In genomic region chr10:45199380-45199740, GRCh38 we compare ENCODE assay signal across 13 cellular contexts.
A peak's percentile ranks its signal among the peaks of the same experiment; 100 is the strongest.
DNase-seq lines count a peak whose midpoint lies in the region; ATAC-seq and TF ChIP-seq lines count a peak whose summit lies in the region.
"Had no signal": no experiment of that assay in that cellular context is flagged by ENCODE, and none has a peak within 500 bp of the region (broad histone marks: within the 10 kb centered on the region; RNA-seq: fewer than 3 reads in every experiment).

No MANE protein-coding gene starts in this region.

- CTCF ChIA-PET in mammary epithelial cell (lab: Charles Lee; ENCODE audit: low non-redundant PET) = no interaction called here

- no peaks in the 10 kb centered on the region for H3K4me1 ChIP-seq in mammary epithelial cell (ENCODE audit: insufficient read depth, low read length)
- no peaks in the 10 kb centered on the region for H3K4me1 ChIP-seq in breast epithelium
- H3K4me1 ChIP-seq in GM23338 (ENCODE audit: insufficient read depth) = no peaks in the 10 kb centered on the region
- no peaks in the 10 kb centered on the region for H3K4me1 ChIP-seq in foreskin keratinocyte
- no peaks in the 10 kb centered on the region for H3K4me1 ChIP-seq in neuronal stem cell (ENCODE audit: control insufficient read depth in 2 of 2, insufficient read depth in 1 of 2, low read depth in 1 of 2, low read length in 2 of 2)
- no peaks in the 10 kb centered on the region for H3K4me1 ChIP-seq in MM.1S (ENCODE audit: low read length)
- H3K4me1 ChIP-seq: HAP-1 had no signal

- H2BK5ac ChIP-seq in neuronal stem cell (ENCODE audit: low read length) = no peak overlapping the region

- ATAC-seq in GM23338 (no peak; the same call in 2 of the 3 replicates), foreskin keratinocyte (peak; percentile 45)
- ATAC-seq: CD8-positive, alpha-beta T cell had no signal

- H2BK12ac ChIP-seq in neuronal stem cell (ENCODE audit: low read length) = peak overlapping the region; percentile 58

- peak overlapping the region; percentile 72 for H4K91ac ChIP-seq in neuronal stem cell (ENCODE audit: low read depth, low read length, poor library complexity)

- H2AK5ac ChIP-seq in neuronal stem cell (ENCODE audit: low read depth, low read length) = no peak overlapping the region

- no peak overlapping the region for H3K4me3 ChIP-seq in mammary epithelial cell (replicated peaks in 1 of 3; ENCODE audit: insufficient read depth in 1 of 3, low read depth in 2 of 3, low read length in 3 of 3)
- H3K4me3 ChIP-seq in breast epithelium = no peak overlapping the region
- no peak overlapping the region for H3K4me3 ChIP-seq in GM23338
- no peak overlapping the region for H3K4me3 ChIP-seq in neuronal stem cell (ENCODE audit: low read length in 2 of 2)
- no peak overlapping the region for H3K4me3 ChIP-seq in MM.1S (ENCODE audit: low read length)
- H3K4me3 ChIP-seq: HAP-1 had no signal

- H3K18ac ChIP-seq in neuronal stem cell (ENCODE audit: low read length) = peak overlapping the region; percentile 48

- H3K4me3 Mint-ChIP-seq in GM23338 = no peak overlapping the region
- H3K4me3 Mint-ChIP-seq: CD14-positive monocyte; CD8-positive, alpha-beta T cell had no signal

- H3K27me3 ChIP-seq in mammary epithelial cell (ENCODE audit: insufficient read depth, low read length) (no peaks in the 10 kb centered on the region), breast epithelium (peaks cover 0 to 10% of the 10 kb centered on the region in 2 donors), GM23338 (ENCODE audit: insufficient read depth) (no peaks in the 10 kb centered on the region), foreskin keratinocyte (peaks cover 13% of the 10 kb centered on the region), neuronal stem cell (ENCODE audit: control insufficient read depth in 3 of 3, insufficient read depth in 3 of 3, low read depth in 1 of 3, low read length in 3 of 3) (no peaks in the 10 kb centered on the region), MM.1S (replicated peaks; ENCODE audit: insufficient read depth, low read length) (no peaks in the 10 kb centered on the region)

- H3K4me1 Mint-ChIP-seq in GM23338 = no peaks in the 10 kb centered on the region; the same call in 2 of the 3 replicates
- H3K4me1 Mint-ChIP-seq: CD14-positive monocyte had no signal

- H3K23ac ChIP-seq in neuronal stem cell (ENCODE audit: low read depth, low read length, poor library complexity) = peak overlapping the region; percentile 85

- H3F3A ChIP-seq in GM23338 (replicated peaks; ENCODE audit: low read depth) = no peaks in the 10 kb centered on the region
- no peaks in the 10 kb centered on the region for H3F3A ChIP-seq in MM.1S (ENCODE audit: insufficient read depth, low read length)

- peak overlapping the region; percentile 78 for H2AFZ ChIP-seq in mammary epithelial cell (ENCODE audit: low read depth, low read length)
- peak overlapping the region; percentile 59; the same call in 1 of the 2 replicates for H2AFZ ChIP-seq in GM23338
- H2AFZ ChIP-seq in neuronal stem cell (ENCODE audit: low read length) = no peak overlapping the region
- H2AFZ ChIP-seq in MM.1S (ENCODE audit: low read length) = no peak overlapping the region

- no peak overlapping the region for H3K9ac ChIP-seq in mammary epithelial cell (ENCODE audit: insufficient read depth, low read length)
- H3K9ac ChIP-seq in neuronal stem cell (ENCODE audit: low read depth, low read length, poor library complexity) = no peak overlapping the region
- no peak overlapping the region for H3K9ac ChIP-seq in MM.1S (ENCODE audit: low read length)

- H3K27ac ChIP-seq in mammary epithelial cell (ENCODE audit: insufficient read depth, low read depth, low read length) (no peak overlapping the region), breast epithelium (no peak overlapping the region), GM23338 (ENCODE audit: low read depth) (no peak overlapping the region), foreskin keratinocyte (no peak overlapping the region), neuronal stem cell (replicated peaks; ENCODE audit: low read length) (no peak overlapping the region), MM.1S (ENCODE audit: low read length) (no peak overlapping the region)
- H3K27ac ChIP-seq: 22Rv1 had no signal

- 41% methylated on average over 14 of the region's 17 CpGs for WGBS in mammary epithelial cell (ENCODE audit: low coverage, missing lambda C conversion rate)
- WGBS in neuronal stem cell (ENCODE audit: extremely low coverage in 2 of 2, insufficient read length in 2 of 2, insufficient replicate concordance in 1 of 2), 2 donors = no CpG with 5 or more reads among the region's 17 CpGs

- no peak for TF ChIP-seq CTCF in mammary epithelial cell (conservative IDR thresholded peaks at IDR 0.05 in 1 of 2, IDR thresholded peaks at IDR 0.05 in 1 of 2; ENCODE audit: extremely low read depth in 1 of 2, insufficient read depth in 1 of 2, low read depth in 1 of 2, low read length in 2 of 2)
- no peak for TF ChIP-seq CTCF in breast epithelium (IDR thresholded peaks at IDR 0.05)
- TF ChIP-seq CTCF in GM23338 (conservative IDR thresholded peaks at IDR 0.05; ENCODE audit: low read depth in 2 of 2) = no peak
- TF ChIP-seq CTCF in foreskin keratinocyte (conservative IDR thresholded peaks at IDR 0.05) = no peak
- no peak for TF ChIP-seq CTCF in MM.1S (IDR thresholded peaks at IDR 0.05; ENCODE audit: low read length)

- no peak overlapping the region for H2BK120ac ChIP-seq in neuronal stem cell (ENCODE audit: low read depth, low read length)

- dilution Hi-C loops in mammary epithelial cell (cut with HindIII; ENCODE audit: low sequenced_read_pairs) = no loop called here

- H3K14ac ChIP-seq in neuronal stem cell (ENCODE audit: low read length) = no peak overlapping the region

- H3K9me3 ChIP-seq in mammary epithelial cell (replicated peaks; ENCODE audit: insufficient read depth, low read length) (no peaks in the 10 kb centered on the region), breast epithelium (peaks cover 0 to 4% of the 10 kb centered on the region in 2 donors), neuronal stem cell (replicated peaks in 1 of 2; ENCODE audit: control insufficient read depth in 2 of 2, insufficient read depth in 1 of 2, low read depth in 1 of 2, low read length in 2 of 2) (no peaks in the 10 kb centered on the region), MM.1S (replicated peaks; ENCODE audit: insufficient read depth, low read length) (no peaks in the 10 kb centered on the region)
- H3K9me3 ChIP-seq: HAP-1 had no signal

- no peaks in the 10 kb centered on the region for H3K9me2 ChIP-seq in GM23338 (ENCODE audit: insufficient read depth)
- H3K9me2 ChIP-seq in MM.1S (replicated peaks; ENCODE audit: insufficient read depth, low read length) = no peaks in the 10 kb centered on the region

- no peaks in the 10 kb centered on the region for H3K79me1 ChIP-seq in neuronal stem cell (ENCODE audit: low read depth, low read length)

- in situ Hi-C loops in mammary epithelial cell (cut with MboI; ENCODE audit: low sequenced_read_pairs in 2 of 2) = no loop called here

- TF ChIP-seq POLR2A in breast epithelium (IDR thresholded peaks at IDR 0.05) = no peak

- no peaks in the 10 kb centered on the region for H3K79me2 ChIP-seq in mammary epithelial cell (ENCODE audit: insufficient read depth, low read length)
- no peaks in the 10 kb centered on the region for H3K79me2 ChIP-seq in GM23338 (replicated peaks; ENCODE audit: insufficient read depth)
- no peaks in the 10 kb centered on the region for H3K79me2 ChIP-seq in MM.1S (ENCODE audit: low read length)

- no peak overlapping the region for H3K27ac Mint-ChIP-seq in GM23338
- H3K27ac Mint-ChIP-seq: CD8-positive, alpha-beta T cell had no signal

- no peak overlapping the region for H4K8ac ChIP-seq in neuronal stem cell (ENCODE audit: low read depth, low read length)

- BruUV-seq in mammary epithelial cell (replicated peaks; lab: Mats Ljungman, UMichigan) = no TSS peak

- H3K4me2 ChIP-seq in mammary epithelial cell (ENCODE audit: insufficient read depth, low read depth, low read length) (peak overlapping the region; percentile 48), GM23338 (no peak overlapping the region), neuronal stem cell (ENCODE audit: insufficient read depth, low read length, poor library complexity, severe bottlenecking) (no peak overlapping the region), MM.1S (ENCODE audit: low read depth, low read length) (no peak overlapping the region)

- no peaks in the 10 kb centered on the region for H3K9me3 Mint-ChIP-seq in GM23338
- H3K9me3 Mint-ChIP-seq: CD8-positive, alpha-beta T cell had no signal

- H4K20me1 ChIP-seq in mammary epithelial cell (ENCODE audit: insufficient read depth, low read length) = no peaks in the 10 kb centered on the region
- H4K20me1 ChIP-seq in GM23338 (replicated peaks; ENCODE audit: insufficient read depth) = no peaks in the 10 kb centered on the region
- no peaks in the 10 kb centered on the region for H4K20me1 ChIP-seq in MM.1S (ENCODE audit: insufficient read depth, low read length)

- no peaks in the 10 kb centered on the region for H3K36me3 Mint-ChIP-seq in GM23338 (ENCODE audit: low read depth)
- H3K36me3 Mint-ChIP-seq: CD14-positive monocyte; CD8-positive, alpha-beta T cell had no signal

- DNase-seq in mammary epithelial cell = no peak
- DNase-seq in breast epithelium (ENCODE audit: low spot score in 2 of 2) = no peak
- no peak for DNase-seq in GM23338 (ENCODE audit: low spot score)
- DNase-seq in foreskin keratinocyte = no peak
- no peak for DNase-seq in neuronal stem cell (ENCODE audit: low spot score)
- DNase-seq in MM.1S = no peak
- no peak for DNase-seq in LoVo (ENCODE audit: low spot score)
- DNase-seq: CD8-positive, alpha-beta T cell; COR-L47; GF-D8 had no signal

- H2BK15ac ChIP-seq in neuronal stem cell (ENCODE audit: low read length) = no peak overlapping the region

- intact Hi-C loops in mammary epithelial cell (cut with micrococcal nuclease) (no loop called here), breast epithelium (cut with DNase I; ENCODE audit: low total_unique reads) (no loop called here)

- no peak overlapping the region for H3K4ac ChIP-seq in neuronal stem cell (ENCODE audit: low read length)

- H3K36me3 ChIP-seq in mammary epithelial cell (ENCODE audit: insufficient read depth, low read length) = no peaks in the 10 kb centered on the region
- H3K36me3 ChIP-seq in breast epithelium = no peaks in the 10 kb centered on the region
- no peaks in the 10 kb centered on the region for H3K36me3 ChIP-seq in GM23338 (ENCODE audit: insufficient read depth)
- no peaks in the 10 kb centered on the region for H3K36me3 ChIP-seq in neuronal stem cell (replicated peaks in 1 of 2; ENCODE audit: control insufficient read depth in 2 of 2, insufficient read depth in 2 of 2, low read length in 2 of 2)
- no peaks in the 10 kb centered on the region for H3K36me3 ChIP-seq in MM.1S (replicated peaks; ENCODE audit: insufficient read depth, low read length)
- H3K36me3 ChIP-seq: HAP-1 had no signal

- no peaks in the 10 kb centered on the region for H3K27me3 Mint-ChIP-seq in GM23338 (ENCODE audit: insufficient read depth, low read depth, poor library complexity)

TF ChIP-seq in GM23338, 12 proteins besides CTCF, POLR2A, EP300 and RAD21 (continues in another document):
- TF ChIP-seq POLR2AphosphoS5 (IDR thresholded peaks at IDR 0.05; ENCODE audit: low read depth) = no peak
- TF ChIP-seq CREB1 (CRISPR knock-in tag; IDR thresholded peaks at IDR 0.05; ENCODE audit: low read depth) = no peak
- TF ChIP-seq NANOG (IDR thresholded peaks at IDR 0.05; ENCODE audit: borderline replicate concordance) = no peak
- no peak for TF ChIP-seq JUNB (IDR thresholded peaks at IDR 0.05; ENCODE audit: unreplicated experiment)
- no peak for TF ChIP-seq ZNF114 (CRISPR knock-in tag; IDR thresholded peaks at IDR 0.05)

Comparison
In these comparisons a context has a peak if more than half of its experiments do, and no peak if none do; other contexts are left out.
1. H2AFZ ChIP-seq: peak in mammary epithelial cell (single experiment) and GM23338 (single experiment); none in neuronal stem cell (single experiment) and MM.1S (single experiment).